In genomic region chr6:42428326-42429041, GRCh38 we compare ENCODE assay signal across 8 cellular contexts. TPM values are rescaled to one million over a fixed set of nuclear protein-coding genes. Genes with fewer than 3 reads are reported as not detected.
A peak's percentile ranks its signal among the peaks of the same experiment; 100 is the strongest.
DNase-seq lines count a peak whose midpoint lies in the region; ATAC-seq, FAIRE-seq and TF ChIP-seq lines count a peak whose summit lies in the region.

No MANE protein-coding gene starts in this region.

- peak overlapping the region; percentile 76 for H3K27ac ChIP-seq in neural progenitor cell

- H3K4me1 Mint-ChIP-seq in central memory CD8-positive, alpha-beta T cell: peaks cover 58% of the 10 kb centered on the region
- H3K4me1 Mint-ChIP-seq in neural progenitor cell: peaks cover 32% of the 10 kb centered on the region

- peaks cover 21% of the 10 kb centered on the region for H3K36me3 Mint-ChIP-seq in central memory CD8-positive, alpha-beta T cell (ENCODE audit: insufficient read depth)
- peaks cover 12% of the 10 kb centered on the region for H3K36me3 Mint-ChIP-seq in neural progenitor cell

- H3K4me3 Mint-ChIP-seq in central memory CD8-positive, alpha-beta T cell: peak overlapping the region; percentile 75
- H3K4me3 Mint-ChIP-seq in neural progenitor cell: no peak overlapping the region

- no peak overlapping the region for H3K4me3 ChIP-seq in MG63
- H3K4me3 ChIP-seq in neural progenitor cell: no peak overlapping the region

- H3K9me3 Mint-ChIP-seq in central memory CD8-positive, alpha-beta T cell: no peaks in the 10 kb centered on the region
- H3K9me3 Mint-ChIP-seq in neural progenitor cell: peaks cover 8% of the 10 kb centered on the region

- FAIRE-seq in RCC 7860 (lab: Jason Lieb, UNC): no peak

- no peaks in the 10 kb centered on the region for H3K9me3 ChIP-seq in MG63
- H3K9me3 ChIP-seq in neural progenitor cell (ENCODE audit: low read depth): no peaks in the 10 kb centered on the region

- H3K27me3 ChIP-seq in MG63 (no peaks in the 10 kb centered on the region), neural progenitor cell (no peaks in the 10 kb centered on the region)

- DNase-seq in GM10248 (ENCODE audit: extremely low spot score) (peak; percentile 82), MG63 (peak; percentile 4), neural progenitor cell (ENCODE audit: low spot score) (peak; percentile 27), RCC 7860 (ENCODE audit: low spot score) (no peak), inferior parietal cortex (ENCODE audit: extremely low spot score) (no peak), T1000 (lab: John Stamatoyannopoulos, UW) (no peak)
- DNase-seq in central memory CD8-positive, alpha-beta T cell (ENCODE audit: low spot score in 2 of 2): peak in 1 of 2 donors; percentile 66

- peaks cover 92% of the 10 kb centered on the region for H3K79me2 ChIP-seq in neural progenitor cell (ENCODE audit: low read depth)

- peak; percentile 99 for ATAC-seq in central memory CD8-positive, alpha-beta T cell (replicated peaks; ENCODE audit: extremely low read depth, poor library complexity, severe bottlenecking)
- ATAC-seq in HG02970 (IDR thresholded peaks at IDR 0.05; ENCODE audit: low FRiP score, unreplicated experiment): no peak

- POLR2A ChIA-PET in GM10248 (lab: Yijun Ruan, JAX): no interaction called here

- CTCF ChIA-PET in GM10248 (lab: Yijun Ruan, JAX): interaction anchor here (0.7 to 2.5 kb wide), 5 partner anchors 14 to 78 kb away, joined by 3 to 6 read pairs (median 3); partner anchors contain the start of gene TRERF1

- peak overlapping the region; percentile 28 for H3K4me2 ChIP-seq in neural progenitor cell

- peaks cover 44% of the 10 kb centered on the region for H3F3A ChIP-seq in neural progenitor cell (ENCODE audit: low read depth)

- H3K36me3 ChIP-seq in MG63 (no peaks in the 10 kb centered on the region), neural progenitor cell (no peaks in the 10 kb centered on the region)

- H4K20me1 ChIP-seq in neural progenitor cell (ENCODE audit: low read depth): peaks cover 60% of the 10 kb centered on the region

- H2AFZ ChIP-seq in neural progenitor cell (replicated peaks): no peak overlapping the region

- no peaks in the 10 kb centered on the region for H3K27me3 Mint-ChIP-seq in central memory CD8-positive, alpha-beta T cell
- peaks cover 3% of the 10 kb centered on the region for H3K27me3 Mint-ChIP-seq in neural progenitor cell (ENCODE audit: insufficient read depth, low read depth)

- TF ChIP-seq CTCF in GM10248 (IDR thresholded peaks at IDR 0.05; ENCODE audit: control extremely low read depth, extremely low read depth, low read depth, missing control alignments) (no peak), neural progenitor cell (IDR thresholded peaks at IDR 0.05) (no peak)

- H3K9ac ChIP-seq in neural progenitor cell: no peak overlapping the region

- peak overlapping the region; percentile 99 for H3K27ac Mint-ChIP-seq in central memory CD8-positive, alpha-beta T cell (ENCODE audit: low read depth)
- no peak overlapping the region for H3K27ac Mint-ChIP-seq in neural progenitor cell

- H3K4me1 ChIP-seq in neural progenitor cell: peaks cover 38% of the 10 kb centered on the region

RNA-seq across cellular contexts. Expression of gene TRERF1, which starts 23.2 kb away (rescaled TPM):
- 2.1 TPM in 2 replicates for total RNA-seq in MG63 (2014; rRNA removed; shearing (Covaris generic); ENCODE audit: low replicate concordance)
- 8.3 and 12.3 TPM in 2 replicates for total RNA-seq in neural progenitor cell (ENCODE audit: low replicate concordance)

Comparison
In these comparisons a context has a peak if more than half of its experiments do, and no peak if none do; other contexts are left out.
1. DNase-seq: peak in GM10248 (single experiment), MG63 (single experiment) and neural progenitor cell (single experiment); none in RCC 7860 (single experiment), inferior parietal cortex (single experiment) and T1000 (single experiment).